22 cellular contexts compared by ENCODE assay signal in genomic region chr15:59289574-59289973, GRCh38.
DNase-seq lines count a peak whose midpoint lies in the region; ATAC-seq, FAIRE-seq and TF ChIP-seq lines count a peak whose summit lies in the region.
"Had no signal": no experiment of that assay in that cellular context is flagged by ENCODE, and none has a peak within 500 bp of the region (broad histone marks: within the 10 kb centered on the region; RNA-seq: fewer than 3 reads in every experiment).

No MANE protein-coding gene starts in this region.

- no peak overlapping the region for H4K5ac ChIP-seq in IMR-90 (ENCODE audit: low read depth, low read length)

- RAD21 ChIA-PET in GM12878 (lab: Charles Lee; ENCODE audit: unreplicated experiment): interaction anchor here (0.6 to 4.1 kb wide), 14 partner anchors 9 to 151 kb away, joined by 3 to 46 read pairs (median 4); no protein-coding TSS in a partner anchor

- dilution Hi-C loops in IMR-90 (cut with HindIII; ENCODE audit: low sequenced_read_pairs, unreplicated experiment): no loop called here

- no peak overlapping the region for H2AK5ac ChIP-seq in IMR-90 (ENCODE audit: low read depth, low read length)

- no peak overlapping the region for H2BK20ac ChIP-seq in IMR-90 (ENCODE audit: low read depth, low read length)

- H3K36me3 ChIP-seq in IMR-90 (ENCODE audit: control insufficient read depth, insufficient read depth, low read length): no peaks in the 10 kb centered on the region
- H3K36me3 ChIP-seq in GM12878 (ENCODE audit: control insufficient read depth in 2 of 2, insufficient read depth in 2 of 2, low read length in 1 of 2): peaks cover 2 to 5% of the 10 kb centered on the region in 2 experiments; a peak in 2 of 4 replicates
- H3K36me3 ChIP-seq: MG63, Peyer's patch had no signal

- H3K4me1 ChIP-seq in IMR-90 (ENCODE audit: control insufficient read depth, insufficient read depth, low read length) (peaks cover 7% of the 10 kb centered on the region), GM12878 (ENCODE audit: control insufficient read depth, insufficient read depth, low read length) (peaks cover 41% of the 10 kb centered on the region)

- H3K9ac ChIP-seq in IMR-90 (ENCODE audit: low read depth, low read length): no peak overlapping the region
- H3K9ac ChIP-seq in GM12878 (ENCODE audit: control insufficient read depth, insufficient read depth, low read length): no peak overlapping the region
- H3K9ac ChIP-seq: SK-N-SH had no signal

- no peak overlapping the region for H2BK5ac ChIP-seq in IMR-90 (ENCODE audit: low read depth, low read length, poor library complexity, severe bottlenecking)

- H3K23ac ChIP-seq in IMR-90 (ENCODE audit: low read depth, low read length): no peak overlapping the region

- H3K4me1 Mint-ChIP-seq in activated CD8-positive, alpha-beta T cell treated with anti-CD3 and anti-CD28 coated beads, Interleukin-2, amount 10 ng/mL, durations not matched to agents 7 days and 5 days (ENCODE audit: low read depth): peaks cover 30% of the 10 kb centered on the region

- peaks cover 3% of the 10 kb centered on the region for H3K27me3 Mint-ChIP-seq in activated CD8-positive, alpha-beta T cell treated with anti-CD3 and anti-CD28 coated beads, Interleukin-2, amount 10 ng/mL, durations not matched to agents 7 days and 5 days (ENCODE audit: low read depth)

- no peak for TF ChIP-seq EP300 in GM12878 (IDR thresholded peaks at IDR 0.05; ENCODE audit: borderline replicate concordance in 1 of 2, control insufficient read depth in 1 of 2, low read depth in 2 of 2, low read length in 2 of 2)

- H3K36me3 Mint-ChIP-seq in activated CD8-positive, alpha-beta T cell treated with anti-CD3 and anti-CD28 coated beads, Interleukin-2, amount 10 ng/mL, durations not matched to agents 7 days and 5 days (ENCODE audit: low read depth): peaks cover 8% of the 10 kb centered on the region

- DNase-seq in IMR-90 (no peak), GM12878 (ENCODE audit: low read depth, low spot score) (no peak), left lobe of liver (ENCODE audit: low spot score) (no peak), substantia nigra (lab: John Stamatoyannopoulos, UW) (no peak)
- no peak for DNase-seq in activated CD8-positive, alpha-beta T cell treated with anti-CD3 and anti-CD28 coated beads, Interleukin-2, amount 10 ng/mL, durations not matched to agents 7 days and 5 days
- DNase-seq in stimulated activated CD4-positive, alpha-beta T cell treated with anti-CD3 and anti-CD28 coated beads, Interleukin-2, amount 100 ng/mL, for 48 hours: no peak
- DNase-seq: ACHN; CD8-positive, alpha-beta memory T cell; DMS79 treated with DMSO at 0.1 percent for 48 hours; Kasumi-1; MG63; NCI-H1048; NCI-H1436 treated with DMSO at 0.1 percent for 48 hours; NCI-H2029; NCI-H2171; SHP77; SK-N-SH had no signal

- H3K4me2 ChIP-seq in IMR-90 (ENCODE audit: low read depth, low read length) (peak overlapping the region; percentile 31; the same call in 1 of the 2 replicates), GM12878 (ENCODE audit: control insufficient read depth, insufficient read depth) (peak overlapping the region; percentile 87)
- H3K4me2 ChIP-seq: SK-N-SH had no signal

- H3K9me1 ChIP-seq in IMR-90 (ENCODE audit: insufficient read depth, low read length): peaks cover 13% of the 10 kb centered on the region

- H3K9me3 ChIP-seq in IMR-90 (ENCODE audit: control insufficient read depth, insufficient read depth, low read length) (no peaks in the 10 kb centered on the region), GM12878 (replicated peaks; ENCODE audit: control insufficient read depth, insufficient read depth, low read length) (no peaks in the 10 kb centered on the region)
- H3K9me3 ChIP-seq: MG63, Peyer's patch, SK-N-SH had no signal

- peaks cover 1% of the 10 kb centered on the region for H4K20me1 ChIP-seq in IMR-90 (ENCODE audit: insufficient read depth, low read length)
- no peaks in the 10 kb centered on the region for H4K20me1 ChIP-seq in GM12878 (ENCODE audit: control insufficient read depth, insufficient read depth)

- peak; percentile 23 for FAIRE-seq in GM12878 (lab: Jason Lieb, UNC)
- FAIRE-seq: D721Med, H1 had no signal

- in situ Hi-C loops in IMR-90 (cut with MboI; ENCODE audit: low sequenced_read_pairs): no loop called here
- in situ Hi-C loops in GM12878 (cut with MboI): no loop called here

- no peak overlapping the region for H3K27ac ChIP-seq in IMR-90 (ENCODE audit: insufficient read depth, low read length)
- peak overlapping the region; percentile 81; the same call in 1 of the 2 replicates for H3K27ac ChIP-seq in GM12878 (ENCODE audit: control insufficient read depth, insufficient read depth)
- peak overlapping the region; percentile 76 for H3K27ac ChIP-seq in substantia nigra (ENCODE audit: low read depth, low read length, poor library complexity, severe bottlenecking)

- TF ChIP-seq POLR2A in IMR-90 (IDR thresholded peaks at IDR 0.05; ENCODE audit: low read depth, low read length) (no peak), GM12878 (IDR thresholded peaks at IDR 0.05; ENCODE audit: low read depth, low read length) (no peak)

- BruUV-seq in IMR-90 (replicated peaks; lab: Mats Ljungman, UMichigan) (no TSS peak), GM12878 (replicated peaks; lab: Mats Ljungman, UMichigan) (no TSS peak)

- H3K14ac ChIP-seq in IMR-90 (replicated peaks; ENCODE audit: low read depth, low read length): no peak overlapping the region; the same call in 1 of the 2 replicates

- no peak overlapping the region for H2AFZ ChIP-seq in IMR-90 (replicated peaks; ENCODE audit: low read length, poor library complexity)
- no peak overlapping the region for H2AFZ ChIP-seq in GM12878 (ENCODE audit: control insufficient read depth, low read depth, low read length)

- no peak overlapping the region for H2BK15ac ChIP-seq in IMR-90 (ENCODE audit: low read depth, low read length)

- H3K4me3 Mint-ChIP-seq in activated CD8-positive, alpha-beta T cell treated with anti-CD3 and anti-CD28 coated beads, Interleukin-2, amount 10 ng/mL, durations not matched to agents 7 days and 5 days: no peak overlapping the region
- H3K4me3 Mint-ChIP-seq: CD8-positive, alpha-beta memory T cell had no signal

- POLR2A ChIA-PET in IMR-90 (lab: Charles Lee; ENCODE audit: unreplicated experiment) (no interaction called here), GM12878 (lab: Charles Lee) (interaction anchor here (1.1 kb wide), 2 partner anchors 38 to 121 kb away, joined by 3 read pairs; no protein-coding TSS in a partner anchor)
- POLR2A ChIA-PET in activated CD8-positive, alpha-beta T cell treated with anti-CD3 and anti-CD28 coated beads, Interleukin-2, amount 10 ng/mL, durations not matched to agents 7 days and 5 days (lab: Charles Lee): interaction anchor here (1.2 kb wide), 1 partner anchor 10 kb away, joined by 3 read pairs; no protein-coding TSS in a partner anchor

- H4K8ac ChIP-seq in IMR-90 (ENCODE audit: low read depth in 2 of 2, low read length in 2 of 2): no peak overlapping the region

- ATAC-seq in IMR-90 (ENCODE audit: low read depth): no peak
- ATAC-seq in GM12878: 0 out of 3 replicates have a peak, but pooled peaks have one; percentile 31
- peak; percentile 61 for ATAC-seq in left lobe of liver
- ATAC-seq in activated CD8-positive, alpha-beta T cell treated with anti-CD3 and anti-CD28 coated beads, Interleukin-2, amount 10 ng/mL, durations not matched to agents 7 days and 5 days: no peak
- ATAC-seq in GM21515 (IDR thresholded peaks at IDR 0.05; ENCODE audit: unreplicated experiment): no peak
- ATAC-seq in GM19397 (IDR thresholded peaks at IDR 0.05; ENCODE audit: unreplicated experiment): no peak

- H3K18ac ChIP-seq in IMR-90 (ENCODE audit: low read depth, low read length): no peak overlapping the region

- no peak overlapping the region for H3K4me3 ChIP-seq in IMR-90 (ENCODE audit: insufficient read depth, low read depth, low read length)
- H3K4me3 ChIP-seq in GM12878: 0 out of 2 replicates have a peak overlapping the region, but pooled peaks have one; percentile 10
- H3K4me3 ChIP-seq: MG63, Peyer's patch had no signal

- peaks cover 31 to 61% of the 10 kb centered on the region in 2 experiments for H3K79me1 ChIP-seq in IMR-90 (ENCODE audit: low read depth in 1 of 2, low read length in 2 of 2)

- H3K27ac Mint-ChIP-seq in activated CD8-positive, alpha-beta T cell treated with anti-CD3 and anti-CD28 coated beads, Interleukin-2, amount 10 ng/mL, durations not matched to agents 7 days and 5 days: no peak overlapping the region
- H3K27ac Mint-ChIP-seq: CD8-positive, alpha-beta memory T cell had no signal

- TF ChIP-seq CTCF in IMR-90 (conservative IDR thresholded peaks at IDR 0.05; ENCODE audit: low read depth, low read length) (no peak), GM12878 (IDR thresholded peaks at IDR 0.05 in 2 of 3, conservative IDR thresholded peaks at IDR 0.05 in 1 of 3; ENCODE audit: control insufficient read depth in 2 of 3, extremely low read depth in 1 of 3, insufficient read depth in 1 of 3, low read depth in 3 of 3, low read length in 3 of 3) (no peak)

- CTCF ChIA-PET in IMR-90 (lab: Yijun Ruan, JAX): no interaction called here
- CTCF ChIA-PET in GM12878 (lab: Yijun Ruan, JAX): interaction anchor here (0.9 to 4.0 kb wide), 10 partner anchors 10 to 239 kb away, joined by 3 to 33 read pairs (median 4); no protein-coding TSS in a partner anchor
- CTCF ChIA-PET in activated CD8-positive, alpha-beta T cell treated with anti-CD3 and anti-CD28 coated beads, Interleukin-2, amount 10 ng/mL, durations not matched to agents 7 days and 5 days (lab: Charles Lee): interaction anchor here (0.8 to 1.2 kb wide), 3 partner anchors 10 to 42 kb away, joined by 3 to 8 read pairs (median 5); no protein-coding TSS in a partner anchor

- no peak overlapping the region for H3K56ac ChIP-seq in IMR-90 (ENCODE audit: extremely low read depth, insufficient read depth, low read length)

- intact Hi-C loops in IMR-90 (cut with micrococcal nuclease): no loop called here
- intact Hi-C loops in GM12878 (cut with micrococcal nuclease; ENCODE audit: unreplicated experiment): no loop called here

- SMC1A ChIA-PET in GM12878 (lab: Charles Lee; ENCODE audit: uncharacterized antibody, unreplicated experiment): interaction anchor here (0.8 to 7.5 kb wide), 13 partner anchors 10 to 306 kb away, joined by 3 to 41 read pairs (median 4); no protein-coding TSS in a partner anchor

- no peaks in the 10 kb centered on the region for H3K27me3 ChIP-seq in IMR-90 (ENCODE audit: control insufficient read depth, insufficient read depth, low read length)
- H3K27me3 ChIP-seq in GM12878 (replicated peaks in 1 of 2; ENCODE audit: control insufficient read depth in 2 of 2, insufficient read depth in 2 of 2, low read length in 1 of 2): no peaks in the 10 kb centered on the region
- H3K27me3 ChIP-seq: MG63, Peyer's patch had no signal

- no peak overlapping the region for H2BK120ac ChIP-seq in IMR-90 (ENCODE audit: low read depth, low read length)

- peaks cover 88% of the 10 kb centered on the region for H3K79me2 ChIP-seq in GM12878 (ENCODE audit: control insufficient read depth, insufficient read depth, low read length)

- no peaks in the 10 kb centered on the region for H3K9me3 Mint-ChIP-seq in activated CD8-positive, alpha-beta T cell treated with anti-CD3 and anti-CD28 coated beads, Interleukin-2, amount 10 ng/mL, durations not matched to agents 7 days and 5 days (ENCODE audit: insufficient read depth)
- H3K9me3 Mint-ChIP-seq: CD8-positive, alpha-beta memory T cell had no signal

- H3K4ac ChIP-seq in IMR-90 (ENCODE audit: low read depth, low read length): no peak overlapping the region

- H4K91ac ChIP-seq in IMR-90 (ENCODE audit: insufficient read depth, low read depth, low read length): no peak overlapping the region

- TF ChIP-seq RAD21 in IMR-90 (IDR thresholded peaks at IDR 0.05; ENCODE audit: low read length): no peak
- TF ChIP-seq RAD21 in GM12878 (IDR thresholded peaks at IDR 0.05; ENCODE audit: insufficient read depth, low read depth, low read length): no peak

- H2AK9ac ChIP-seq in IMR-90 (replicated peaks; ENCODE audit: low read depth, low read length, poor library complexity): no peak overlapping the region

Comparison
In these comparisons a context has a peak if more than half of its experiments do, and no peak if none do; other contexts are left out.
1. ATAC-seq: peak in GM12878 (single experiment) and left lobe of liver (single experiment); none in IMR-90 (single experiment), activated CD8-positive, alpha-beta T cell treated with anti-CD3 and anti-CD28 coated beads, Interleukin-2, amount 10 ng/mL, durations not matched to agents 7 days and 5 days (single experiment), GM21515 (single experiment) and GM19397 (single experiment).